In genomic region chr20:5657190-5657872, GRCh38 we compare ENCODE assay signal across 8 cellular contexts. TPM values are rescaled to one million over a fixed set of nuclear protein-coding genes. Genes with fewer than 3 reads are reported as not detected.
DNase-seq lines count a peak whose midpoint lies in the region; ATAC-seq and TF ChIP-seq lines count a peak whose summit lies in the region.

No MANE protein-coding gene starts in this region.

- WGBS in stomach, 5 donors = 30 to 53% (median 35%) methylated on average over 11 of the region's 11 CpGs

- no peak for ATAC-seq in GM18909 (IDR thresholded peaks at IDR 0.05; ENCODE audit: poor library complexity, unreplicated experiment)

- intact Hi-C loops in ascending aorta (cut with DNase I) = no loop called here
- intact Hi-C loops in stomach (cut with DNase I; ENCODE audit: low total_unique reads) = no loop called here

- no peak for TF ChIP-seq CTCF in ascending aorta (IDR thresholded peaks at IDR 0.05)
- TF ChIP-seq CTCF in kidney epithelial cell (IDR thresholded peaks at IDR 0.05; ENCODE audit: insufficient read depth, low read length, poor library complexity, severe bottlenecking) = no peak
- TF ChIP-seq CTCF in stomach (IDR thresholded peaks at IDR 0.05) = no peak

- H3K4me1 ChIP-seq in ascending aorta (peaks cover 0 to 11% of the 10 kb centered on the region in 2 donors), stomach (peaks cover 16 to 50% (median 23%) of the 10 kb centered on the region in 4 donors)

- no peak for TF ChIP-seq POLR2A in stomach (IDR thresholded peaks at IDR 0.05)

- H3K4me3 ChIP-seq in ascending aorta (no peak overlapping the region), kidney epithelial cell (ENCODE audit: low read depth, low read length) (no peak overlapping the region), stomach (no peak overlapping the region)

- no peak for TF ChIP-seq EP300 in stomach (IDR thresholded peaks at IDR 0.05)

- H3K9me3 ChIP-seq in ascending aorta (no peaks in the 10 kb centered on the region), stomach (no peaks in the 10 kb centered on the region)

- H3K27ac ChIP-seq in ascending aorta (peak overlapping the region; percentile 44 to 65), stomach (peak overlapping the region in 4 of 5 donors; percentile 62 to 85 (median 78))

- H3K36me3 ChIP-seq in ascending aorta (no peaks in the 10 kb centered on the region), kidney epithelial cell (ENCODE audit: control insufficient read depth, insufficient read depth, low read length) (no peaks in the 10 kb centered on the region), stomach (no peaks in the 10 kb centered on the region)

- no peaks in the 10 kb centered on the region for H3K27me3 ChIP-seq in ascending aorta
- H3K27me3 ChIP-seq in kidney epithelial cell (ENCODE audit: control insufficient read depth, insufficient read depth, low read length) = no peaks in the 10 kb centered on the region
- H3K27me3 ChIP-seq in stomach = no peaks in the 10 kb centered on the region

- DNase-seq in HT-29 (ENCODE audit: low spot score) (peak; percentile 2), ascending aorta (ENCODE audit: low spot score in 2 of 2) (peak in 1 of 2 donors; percentile 67), kidney epithelial cell (ENCODE audit: low read depth) (peak; percentile 69), stomach (no peak), RPMI8226 (no peak), COLO668 (lab: John Stamatoyannopoulos, UW; ENCODE audit: unreplicated experiment) (no peak)
- no peak for DNase-seq in stimulated activated CD4-positive, alpha-beta T cell treated with anti-CD3 and anti-CD28 coated beads, Interleukin-2, amount 100 ng/mL, for 48 hours

RNA-seq across cellular contexts. Expression of gene GPCPD1, which starts 46.5 kb away (rescaled TPM):
- total RNA-seq in HT-29 (2014; rRNA removed; shearing (Covaris generic)) = 3.1 and 7.5 TPM in 2 replicates
- total RNA-seq in ascending aorta (12.0 TPM), kidney epithelial cell (10.2 and 10.3 TPM in 2 replicates), stomach (10 to 100 TPM in 4 of 5 donors, 1 to 10 TPM in 1; 7.8 to 62.5 (median 15.8) TPM)
- polyA plus RNA-seq in stomach = 10 to 100 TPM in 2 of 3 donors, 1 to 10 TPM in 1; 8.3 to 16.5 (median 13.4) TPM

Comparison
In these comparisons a context has a peak if more than half of its experiments do, and no peak if none do; other contexts are left out.
1. DNase-seq: peak in HT-29 (single experiment) and kidney epithelial cell (single experiment); none in stomach (single experiment), RPMI8226 (single experiment), COLO668 (single experiment) and stimulated activated CD4-positive, alpha-beta T cell treated with anti-CD3 and anti-CD28 coated beads, Interleukin-2, amount 100 ng/mL, for 48 hours (0 of 2).